8 cellular contexts compared by ENCODE assay signal in the genomic region with DNA sequence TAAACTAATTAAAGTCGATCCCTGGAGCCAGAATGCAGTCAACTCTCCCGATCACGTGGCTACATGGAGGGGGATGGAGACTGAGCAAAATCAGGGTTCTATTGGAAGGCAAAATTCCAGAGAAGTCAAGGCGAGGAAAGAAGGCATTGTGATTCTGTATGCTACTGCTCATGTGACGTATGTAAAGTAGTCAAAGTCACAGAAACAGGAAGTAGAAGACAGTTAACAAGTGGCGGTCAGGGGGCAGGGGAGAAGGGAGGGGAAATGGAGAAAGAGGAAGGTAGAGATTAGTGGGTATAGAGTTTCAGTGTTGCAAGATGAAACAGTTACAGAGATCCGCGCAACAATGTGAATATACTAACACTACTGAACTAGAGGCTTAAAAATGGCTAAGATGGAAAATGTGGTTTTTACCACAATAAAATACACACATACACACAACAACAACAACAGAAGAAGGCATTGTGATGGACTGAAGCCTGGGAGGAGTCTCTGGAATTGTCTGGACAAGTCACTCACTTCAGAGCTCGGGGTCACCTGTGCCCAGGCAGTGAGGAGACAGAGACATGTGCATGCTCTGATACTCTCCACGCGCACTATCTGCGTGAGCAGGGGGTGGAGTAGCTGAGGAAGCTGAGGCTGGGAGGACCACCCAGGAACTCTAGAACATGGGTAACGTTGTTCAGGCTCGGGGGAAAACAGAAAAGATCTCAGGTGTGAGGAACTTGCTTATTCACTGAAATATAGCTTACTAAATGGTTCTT.
DNase-seq lines count a peak whose midpoint lies in the region; ATAC-seq and TF ChIP-seq lines count a peak whose summit lies in the region.

No MANE protein-coding gene starts in this region.

- dilution Hi-C loops in mammary epithelial cell (cut with HindIII; ENCODE audit: low sequenced_read_pairs), result no loop called here

- DNase-seq in A673 (ENCODE audit: low spot score) (peak; percentile 15), SK-MEL-5 (ENCODE audit: low read depth, low spot score) (peak; percentile 44), iris pigment epithelial cell (ENCODE audit: low read depth) (peak; percentile 14), mammary epithelial cell (no peak), activated gamma-delta T cell treated with Interleukin-2 at 50 U/mL for 16 hours (no peak), RWPE1 (ENCODE audit: low spot score) (no peak)

- H3K36me3 ChIP-seq in A673 (ENCODE audit: insufficient read depth, low read length, poor library complexity, severe bottlenecking) (no peaks in the 10 kb centered on the region), mammary epithelial cell (ENCODE audit: insufficient read depth, low read length) (peaks cover 7% of the 10 kb centered on the region)

- intact Hi-C loops in A673 (cut with micrococcal nuclease; ENCODE audit: unreplicated experiment), result no loop called here
- intact Hi-C loops in mammary epithelial cell (cut with micrococcal nuclease), result no loop called here

- peaks cover 3% of the 10 kb centered on the region for H3K4me1 ChIP-seq in A673 (ENCODE audit: insufficient read depth, low read length, poor library complexity, severe bottlenecking)
- no peaks in the 10 kb centered on the region for H3K4me1 ChIP-seq in mammary epithelial cell (ENCODE audit: insufficient read depth, low read length)

- H3K4me2 ChIP-seq in mammary epithelial cell (ENCODE audit: insufficient read depth, low read depth, low read length), result no peak overlapping the region

- no peaks in the 10 kb centered on the region for H3K79me2 ChIP-seq in mammary epithelial cell (ENCODE audit: insufficient read depth, low read length)

- H3K4me3 ChIP-seq in A673 (ENCODE audit: low read depth, low read length, poor library complexity, severe bottlenecking), result no peak overlapping the region
- H3K4me3 ChIP-seq in mammary epithelial cell (replicated peaks in 1 of 3; ENCODE audit: insufficient read depth in 1 of 3, low read depth in 2 of 3, low read length in 3 of 3), result no peak overlapping the region

- no peak for TF ChIP-seq CTCF in A673 (conservative IDR thresholded peaks at IDR 0.05; ENCODE audit: low read depth, low read length)
- TF ChIP-seq CTCF in mammary epithelial cell (conservative IDR thresholded peaks at IDR 0.05 in 1 of 2, IDR thresholded peaks at IDR 0.05 in 1 of 2; ENCODE audit: extremely low read depth in 1 of 2, insufficient read depth in 1 of 2, low read depth in 1 of 2, low read length in 2 of 2), result no peak
- TF ChIP-seq CTCF in RWPE1 (conservative IDR thresholded peaks at IDR 0.05; ENCODE audit: low read depth), result no peak

- CTCF ChIA-PET in A673 (lab: Charles Lee) (no interaction called here), mammary epithelial cell (lab: Charles Lee; ENCODE audit: low non-redundant PET) (no interaction called here), RWPE1 (lab: Yijun Ruan, JAX) (no interaction called here)

- H2AFZ ChIP-seq in mammary epithelial cell (ENCODE audit: low read depth, low read length), result no peak overlapping the region

- no peak overlapping the region for H3K27ac ChIP-seq in A673 (ENCODE audit: low read depth, low read length, poor library complexity, severe bottlenecking)
- H3K27ac ChIP-seq in mammary epithelial cell (ENCODE audit: insufficient read depth, low read depth, low read length), result no peak overlapping the region
- no peak overlapping the region for H3K27ac ChIP-seq in RWPE1

- H3K9ac ChIP-seq in mammary epithelial cell (ENCODE audit: insufficient read depth, low read length), result no peak overlapping the region

- ATAC-seq in GM18873 (IDR thresholded peaks at IDR 0.05; ENCODE audit: low FRiP score, unreplicated experiment) (peak; percentile 91), HG03025 (IDR thresholded peaks at IDR 0.05; ENCODE audit: low FRiP score, unreplicated experiment) (peak; percentile 98)

- no peaks in the 10 kb centered on the region for H3K9me3 ChIP-seq in A673 (ENCODE audit: low read depth, low read length, poor library complexity, severe bottlenecking)
- no peaks in the 10 kb centered on the region for H3K9me3 ChIP-seq in mammary epithelial cell (replicated peaks; ENCODE audit: insufficient read depth, low read length)

- 83% methylated on average over 14 of the region's 14 CpGs for WGBS in mammary epithelial cell (ENCODE audit: low coverage, missing lambda C conversion rate)

- POLR2A ChIA-PET in A673 (lab: Charles Lee; ENCODE audit: low non-redundant PET) (no interaction called here), RWPE1 (lab: Yijun Ruan, JAX; ENCODE audit: low non-redundant PET) (no interaction called here)

- H3K27me3 ChIP-seq in A673 (replicated peaks; ENCODE audit: insufficient read depth, low read depth, low read length, poor library complexity) (no peaks in the 10 kb centered on the region), mammary epithelial cell (ENCODE audit: insufficient read depth, low read length) (no peaks in the 10 kb centered on the region)

- in situ Hi-C loops in SK-MEL-5 (cut with HindIII; ENCODE audit: low pct_unique_long_range_greater_than_20kb, low sequenced_read_pairs), result no loop called here
- in situ Hi-C loops in mammary epithelial cell (cut with MboI; ENCODE audit: low sequenced_read_pairs in 2 of 2), result no loop called here

- no TSS peak for BruUV-seq in A673 (replicated peaks; lab: Mats Ljungman, UMichigan)
- BruUV-seq in mammary epithelial cell (replicated peaks; lab: Mats Ljungman, UMichigan), result no TSS peak

- no peaks in the 10 kb centered on the region for H4K20me1 ChIP-seq in mammary epithelial cell (ENCODE audit: insufficient read depth, low read length)

Comparison
In these comparisons a context has a peak if more than half of its experiments do, and no peak if none do; other contexts are left out.
1. DNase-seq: peak in A673 (single experiment), SK-MEL-5 (single experiment) and iris pigment epithelial cell (single experiment); none in mammary epithelial cell (single experiment), activated gamma-delta T cell treated with Interleukin-2 at 50 U/mL for 16 hours (single experiment) and RWPE1 (single experiment).